17 cellular contexts compared by ENCODE assay signal in genomic region chr2:67486041-67486796, GRCh38.
A peak's percentile ranks its signal among the peaks of the same experiment; 100 is the strongest.
DNase-seq lines count a peak whose midpoint lies in the region; ATAC-seq, FAIRE-seq and TF ChIP-seq lines count a peak whose summit lies in the region.
"Had no signal": no experiment of that assay in that cellular context is flagged by ENCODE, and none has a peak within 500 bp of the region (broad histone marks: within the 10 kb centered on the region; RNA-seq: fewer than 3 reads in every experiment).

No MANE protein-coding gene starts in this region.

- no peaks in the 10 kb centered on the region for H3K27me3 Mint-ChIP-seq in neural crest cell (ENCODE audit: low read depth)

- peaks cover 5% of the 10 kb centered on the region for H3K4me1 ChIP-seq in RWPE2 (ENCODE audit: insufficient read depth, poor library complexity, severe bottlenecking)
- H3K4me1 ChIP-seq: thyroid gland had no signal

- no peaks in the 10 kb centered on the region for H3K4me1 Mint-ChIP-seq in neural crest cell

- FAIRE-seq in H54 (lab: Jason Lieb, UNC) = no peak

- TF ChIP-seq POLR2A in H54 (IDR thresholded peaks at IDR 0.05; ENCODE audit: low read depth, low read length) = no peak

- H3K27ac Mint-ChIP-seq in neural crest cell (ENCODE audit: unreplicated experiment) = peak overlapping the region; percentile 69
- H3K27ac Mint-ChIP-seq: activated T-cell treated with anti-CD3 and anti-CD28 coated beads, Interleukin-2, amount 50 U/mL, for 24 hours; effector memory CD8-positive, alpha-beta T cell had no signal

- no peaks in the 10 kb centered on the region for H3K36me3 Mint-ChIP-seq in neural crest cell (ENCODE audit: low read depth)

- H3K4me3 ChIP-seq in RWPE2 (ENCODE audit: severe bottlenecking) (no peak overlapping the region), fibroblast of the aortic adventitia (ENCODE audit: low read depth, low read length) (no peak overlapping the region)
- H3K4me3 ChIP-seq: ovary, thyroid gland had no signal

- peak; percentile 76 for ATAC-seq in RWPE2 (ENCODE audit: low read depth)
- ATAC-seq: effector memory CD8-positive, alpha-beta T cell had no signal

- no peak overlapping the region for H3K27ac ChIP-seq in RWPE2 (ENCODE audit: poor library complexity, severe bottlenecking)
- H3K27ac ChIP-seq: ovary, thyroid gland had no signal

- H3K9me3 ChIP-seq in RWPE2 (ENCODE audit: severe bottlenecking) = no peaks in the 10 kb centered on the region
- H3K9me3 ChIP-seq: ovary, thyroid gland had no signal

- no peak overlapping the region for H3K4me3 Mint-ChIP-seq in neural crest cell
- H3K4me3 Mint-ChIP-seq: activated T-cell treated with anti-CD3 and anti-CD28 coated beads, Interleukin-2, amount 50 U/mL, for 24 hours; effector memory CD8-positive, alpha-beta T cell; mesothelial cell of epicardium had no signal

- TF ChIP-seq CTCF in RWPE2 (IDR thresholded peaks at IDR 0.05; ENCODE audit: poor library complexity, severe bottlenecking) (no peak), fibroblast of the aortic adventitia (IDR thresholded peaks at IDR 0.05; ENCODE audit: insufficient read depth, low read length) (no peak), neural crest cell (conservative IDR thresholded peaks at IDR 0.05) (no peak)

- no peaks in the 10 kb centered on the region for H3K27me3 ChIP-seq in RWPE2 (ENCODE audit: insufficient read depth, poor library complexity, severe bottlenecking)
- H3K27me3 ChIP-seq: ovary, thyroid gland had no signal

- H3K9me3 Mint-ChIP-seq in neural crest cell = peaks cover 7% of the 10 kb centered on the region
- H3K9me3 Mint-ChIP-seq: effector memory CD8-positive, alpha-beta T cell had no signal

- DNase-seq in H54 (ENCODE audit: insufficient read length, low spot score) (peak; percentile 7), RWPE2 (ENCODE audit: low spot score) (no peak), fibroblast of the aortic adventitia (ENCODE audit: low read depth) (peak; percentile 59), neural crest cell (ENCODE audit: low read depth, low spot score) (no peak), NCI-H187 treated with DMSO at 0.1 percent for 48 hours (lab: John Stamatoyannopoulos, UW) (no peak), kidney glomerular epithelial cell (lab: John Stamatoyannopoulos, UW) (no peak), NCI-H2227 (lab: John Stamatoyannopoulos, UW; ENCODE audit: unreplicated experiment) (no peak), NCI-H524 treated with DMSO at 0.1 percent for 48 hours (lab: John Stamatoyannopoulos, UW) (no peak)
- DNase-seq: activated CD4-positive, CD25-positive, alpha-beta regulatory T cell; activated T-cell treated with anti-CD3 and anti-CD28 coated beads, Interleukin-2, amount 50 U/mL, for 24 hours; aorta; COR-L47; effector memory CD8-positive, alpha-beta T cell; KBM-7; ovary had no signal

- no peaks in the 10 kb centered on the region for H3K36me3 ChIP-seq in RWPE2 (ENCODE audit: low read depth)
- H3K36me3 ChIP-seq: ovary, thyroid gland had no signal

Comparison
In these comparisons a context has a peak if more than half of its experiments do, and no peak if none do; other contexts are left out.
1. DNase-seq: peak in H54 (single experiment) and fibroblast of the aortic adventitia (single experiment); none in RWPE2 (single experiment), neural crest cell (single experiment), NCI-H187 treated with DMSO at 0.1 percent for 48 hours (single experiment), kidney glomerular epithelial cell (single experiment), NCI-H2227 (single experiment) and NCI-H524 treated with DMSO at 0.1 percent for 48 hours (single experiment).